Comparison of ENCODE assay signal across 10 cellular contexts in the genomic region with DNA sequence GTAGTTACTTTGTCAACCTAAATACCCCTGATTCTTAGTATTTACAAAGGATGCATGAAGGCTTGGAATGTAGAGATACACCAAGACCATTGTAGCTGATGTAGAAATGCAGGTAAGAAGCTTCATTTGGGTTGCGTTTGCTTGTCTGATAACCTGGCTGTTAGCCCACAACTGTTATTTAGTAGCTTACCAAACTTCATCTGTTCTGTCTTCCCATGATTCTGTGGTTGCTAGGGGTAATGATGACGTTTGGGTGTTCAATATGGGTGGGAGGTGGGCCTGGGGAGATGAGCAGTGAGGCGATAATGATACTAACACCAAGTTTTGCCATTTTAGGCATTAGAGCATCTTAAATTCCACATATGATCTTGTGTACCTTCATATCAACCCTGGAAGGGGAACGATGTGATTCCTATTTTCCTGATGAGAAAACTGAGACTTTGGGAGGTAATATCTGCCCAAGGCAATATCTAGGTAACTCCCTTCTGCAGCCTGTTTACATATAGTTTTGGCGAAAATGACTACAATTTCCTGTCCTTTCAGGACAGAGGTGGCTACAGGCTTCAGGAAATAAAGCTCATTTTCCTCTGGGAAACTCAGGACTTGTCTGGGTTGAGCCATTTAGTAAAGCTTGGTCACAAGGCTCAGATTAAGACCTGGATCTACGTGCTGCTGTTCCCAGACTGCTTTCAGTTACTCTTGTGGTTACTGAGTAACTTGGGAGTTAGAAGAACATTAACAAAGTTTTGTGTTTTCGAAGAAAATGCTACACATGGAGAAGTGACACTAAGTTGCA. TPM values are rescaled to one million over a fixed set of nuclear protein-coding genes. Genes with fewer than 3 reads are reported as not detected.
DNase-seq lines count a peak whose midpoint lies in the region; ATAC-seq and TF ChIP-seq lines count a peak whose summit lies in the region.
"Had no signal": no experiment of that assay in that cellular context is flagged by ENCODE, and none has a peak within 500 bp of the region (broad histone marks: within the 10 kb centered on the region; RNA-seq: fewer than 3 reads in every experiment).

No MANE protein-coding gene starts in this region.

- no peaks in the 10 kb centered on the region for H3K9me3 ChIP-seq in adipocyte (ENCODE audit: control insufficient read depth, low read length)
- H3K9me3 ChIP-seq in left lung, result no peaks in the 10 kb centered on the region

- H3K36me3 ChIP-seq in adipocyte (ENCODE audit: control insufficient read depth, insufficient read depth, low read length, severe bottlenecking), result peaks cover 38% of the 10 kb centered on the region
- H3K36me3 ChIP-seq in left lung, result no peaks in the 10 kb centered on the region

- H3K27me3 ChIP-seq in adipocyte (replicated peaks; ENCODE audit: control insufficient read depth, insufficient read depth, low read length) (no peaks in the 10 kb centered on the region), left lung (no peaks in the 10 kb centered on the region)

- H3K4me1 ChIP-seq in adipocyte (ENCODE audit: control insufficient read depth, insufficient read depth, low read length) (peaks cover 86% of the 10 kb centered on the region), left lung (peaks cover 47 to 98% of the 10 kb centered on the region in 2 donors)

- no peak for TF ChIP-seq POLR2A in lower leg skin (IDR thresholded peaks at IDR 0.05)

- intact Hi-C loops in left lung (cut with DNase I) (no loop called here), lower leg skin (cut with DNase I; ENCODE audit: low total_unique reads) (no loop called here)

- WGBS in lower leg skin, 2 donors, result 64 to 67% methylated on average over 7 of the region's 7 CpGs

- H3K4me3 ChIP-seq in adipocyte (ENCODE audit: low read length), result no peak overlapping the region
- H3K4me3 ChIP-seq in left lung, result no peak overlapping the region
- no peak overlapping the region for H3K4me3 ChIP-seq in lower leg skin (ENCODE audit: low read depth, poor library complexity, severe bottlenecking)

- DNase-seq in AG08395 (ENCODE audit: low spot score), result peak; percentile 30
- DNase-seq in H4 (ENCODE audit: low spot score), result peak; percentile 72
- peak; percentile 55 for DNase-seq in adipocyte (ENCODE audit: low read depth)
- no peak for DNase-seq in left lung
- no peak for DNase-seq in COLO668 (lab: John Stamatoyannopoulos, UW; ENCODE audit: unreplicated experiment)
- DNase-seq in GM19240 (ENCODE audit: insufficient read length, low spot score), result no peak
- DNase-seq in lower leg skin (ENCODE audit: low spot score in 2 of 2), result no peak
- DNase-seq: activated CD8-positive, alpha-beta memory T cell treated with anti-CD3 and anti-CD28 coated beads, Interleukin-2, amount 50 U/mL, for 4 hours; stimulated activated CD4-positive, alpha-beta T cell treated with anti-CD3 and anti-CD28 coated beads, Interleukin-4, amount 100 ng/mL, for 1 hour had no signal

- TF ChIP-seq CTCF in left lung (IDR thresholded peaks at IDR 0.05), result no peak
- no peak for TF ChIP-seq CTCF in lower leg skin (IDR thresholded peaks at IDR 0.05)

- H3K27ac ChIP-seq in left lung, result peak overlapping the region; percentile 41 to 45

- H3K9ac ChIP-seq in adipocyte (ENCODE audit: low read length), result no peak overlapping the region

- ATAC-seq in left lung (peak; percentile 70), HG02970 (IDR thresholded peaks at IDR 0.05; ENCODE audit: low FRiP score, unreplicated experiment) (no peak)

RNA-seq across cellular contexts. Expression of a gene that starts 26.8 kb away (rescaled TPM):
- 61.0 and 65.8 TPM in 2 replicates for total RNA-seq in H4 (2014; rRNA removed; shearing (Covaris generic))
- 100 to 1,000 TPM; 182 to 185 TPM for total RNA-seq in left lung
- total RNA-seq in lower leg skin, result 10 to 100 TPM; 22.9 to 39.3 (median 23.2) TPM

Comparison
In these comparisons a context has a peak if more than half of its experiments do, and no peak if none do; other contexts are left out.
1. DNase-seq: peak in AG08395 (single experiment), H4 (single experiment) and adipocyte (single experiment); none in left lung (0 of 2), COLO668 (single experiment), GM19240 (single experiment) and lower leg skin (0 of 2).